In genomic region chr9:114451707-114452031, GRCh38 we compare ENCODE assay signal across 19 cellular contexts. TPM values are rescaled to one million over a fixed set of nuclear protein-coding genes. Genes with fewer than 3 reads are reported as not detected.
DNase-seq lines count a peak whose midpoint lies in the region; ATAC-seq and TF ChIP-seq lines count a peak whose summit lies in the region.
"Had no signal": no experiment of that assay in that cellular context is flagged by ENCODE, and none has a peak within 500 bp of the region (broad histone marks: within the 10 kb centered on the region; RNA-seq: fewer than 3 reads in every experiment).

No MANE protein-coding gene starts in this region.

- H3K4me1 Mint-ChIP-seq in activated T-cell treated with anti-CD3 and anti-CD28 coated beads, Interleukin-2, amount 50 U/mL, for 72 hours (ENCODE audit: low read depth), result peaks cover 21% of the 10 kb centered on the region
- H3K4me1 Mint-ChIP-seq in IgD-negative memory B cell, result peaks cover 42 to 53% (median 52%) of the 10 kb centered on the region in 3 donors
- H3K4me1 Mint-ChIP-seq: nephron had no signal

- H3K27me3 ChIP-seq in adrenal gland (no peaks in the 10 kb centered on the region), spleen (replicated peaks in 1 of 7) (no peaks in the 10 kb centered on the region), body of pancreas (no peaks in the 10 kb centered on the region)
- H3K27me3 ChIP-seq: breast epithelium, esophagus squamous epithelium, stomach, vagina had no signal

- TF ChIP-seq CTCF in adrenal gland (IDR thresholded peaks at IDR 0.05), result no peak
- TF ChIP-seq CTCF in spleen (IDR thresholded peaks at IDR 0.05 in 8 of 11, conservative IDR thresholded peaks at IDR 0.05 in 3 of 11), result no peak
- TF ChIP-seq CTCF in body of pancreas (IDR thresholded peaks at IDR 0.05), result no peak

- no peaks in the 10 kb centered on the region for H3K27me3 Mint-ChIP-seq in activated T-cell treated with anti-CD3 and anti-CD28 coated beads, Interleukin-2, amount 50 U/mL, for 72 hours (ENCODE audit: low read depth)
- H3K27me3 Mint-ChIP-seq in IgD-negative memory B cell, result peaks cover 3% of the 10 kb centered on the region
- H3K27me3 Mint-ChIP-seq: activated CD8-positive, alpha-beta memory T cell treated with anti-CD3 and anti-CD28 coated beads, Interleukin-2, amount 10 ng/mL, durations not matched to agents 7 days and 5 days had no signal

- DNase-seq in activated T-cell treated with anti-CD3 and anti-CD28 coated beads, Interleukin-2, amount 50 U/mL, for 72 hours, result no peak
- no peak for DNase-seq in activated T-cell treated with anti-CD3 and anti-CD28 coated beads, Interleukin-2, amount 50 U/mL, for 1 hour
- DNase-seq in adrenal gland (peak in 3 of 7 donors; percentile 12 to 52 (median 17)), spleen (no peak), body of pancreas (no peak), NCI-H510A (lab: John Stamatoyannopoulos, UW) (no peak)
- DNase-seq: activated CD4-positive, CD25-positive, alpha-beta regulatory T cell; activated CD8-positive, alpha-beta memory T cell treated with anti-CD3 and anti-CD28 coated beads, Interleukin-2, amount 10 ng/mL, durations not matched to agents 7 days and 5 days; activated naive CD4-positive, alpha-beta T cell treated with anti-CD3 and anti-CD28 coated beads, Interleukin-2, amount 10 ng/mL, durations not matched to agents 7 days and 5 days; esophagus squamous epithelium; foreskin melanocyte; NCI-H1930 had no signal

- 92 to 100% (median 97%) methylated on average over 1 of the region's 1 CpG for WGBS in adrenal gland, 4 donors
- WGBS in spleen, 5 donors, result 94 to 100% (median 100%) methylated on average over 1 of the region's 1 CpG
- WGBS in body of pancreas, 2 donors, result 91 to 94% methylated on average over 1 of the region's 1 CpG

- H3K4me3 ChIP-seq in adrenal gland (no peak overlapping the region), spleen (no peak overlapping the region), body of pancreas (no peak overlapping the region)
- H3K4me3 ChIP-seq: breast epithelium, esophagus squamous epithelium, stomach, vagina had no signal

- H3K27ac ChIP-seq in adrenal gland (peak overlapping the region; percentile 23 to 81 (median 71)), spleen (peak overlapping the region in 5 of 8 donors; percentile 56 to 81 (median 64)), body of pancreas (peak overlapping the region in 1 of 4 donors; percentile 22)
- H3K27ac ChIP-seq: esophagus squamous epithelium, stomach, vagina had no signal

- H3K9me3 Mint-ChIP-seq in activated T-cell treated with anti-CD3 and anti-CD28 coated beads, Interleukin-2, amount 50 U/mL, for 72 hours, result no peaks in the 10 kb centered on the region
- peaks cover 0 to 8% (median 3%) of the 10 kb centered on the region in 3 donors for H3K9me3 Mint-ChIP-seq in IgD-negative memory B cell

- no peaks in the 10 kb centered on the region for H3K9me3 ChIP-seq in adrenal gland (replicated peaks in 1 of 3)
- no peaks in the 10 kb centered on the region for H3K9me3 ChIP-seq in spleen
- H3K9me3 ChIP-seq in body of pancreas, result no peaks in the 10 kb centered on the region
- H3K9me3 ChIP-seq: breast epithelium, esophagus squamous epithelium, stomach, vagina had no signal

- H3K4me1 ChIP-seq in adrenal gland (replicated peaks in 1 of 2), result peaks cover 31 to 38% of the 10 kb centered on the region in 2 donors
- H3K4me1 ChIP-seq in spleen, result peaks cover 23 to 58% (median 46%) of the 10 kb centered on the region in 6 donors
- H3K4me1 ChIP-seq in body of pancreas, result peaks cover 15% of the 10 kb centered on the region
- H3K4me1 ChIP-seq: breast epithelium, stomach had no signal

- no peak overlapping the region for H3K4me3 Mint-ChIP-seq in activated T-cell treated with anti-CD3 and anti-CD28 coated beads, Interleukin-2, amount 50 U/mL, for 72 hours
- H3K4me3 Mint-ChIP-seq in IgD-negative memory B cell, result peak overlapping the region; percentile 34 to 86 (median 64)
- H3K4me3 Mint-ChIP-seq: activated CD8-positive, alpha-beta memory T cell treated with anti-CD3 and anti-CD28 coated beads, Interleukin-2, amount 10 ng/mL, durations not matched to agents 7 days and 5 days; activated naive CD4-positive, alpha-beta T cell treated with anti-CD3 and anti-CD28 coated beads, Interleukin-2, amount 10 ng/mL, durations not matched to agents 7 days and 5 days; activated T-helper 1 cell treated with anti-CD3 and anti-CD28 coated beads, Interleukin-12 subunit alpha, Interleukin-12 subunit beta, Interleukin-2, Interleukin-4 antibody, amounts not matched to agents 30 ng/mL and 10 ng/mL and 1 ng/mL, durations not matched to agents 14 hours and 24 hours and 36 hours; nephron had no signal

- intact Hi-C loops in adrenal gland (cut with DNase I), result no loop called here
- intact Hi-C loops in spleen (cut with DNase I; ENCODE audit: low total_unique reads), result no loop called here
- intact Hi-C loops in body of pancreas (cut with DNase I), result no loop called here

- peak overlapping the region; percentile 48 for H3K27ac Mint-ChIP-seq in activated T-cell treated with anti-CD3 and anti-CD28 coated beads, Interleukin-2, amount 50 U/mL, for 72 hours
- H3K27ac Mint-ChIP-seq in IgD-negative memory B cell, result peak overlapping the region; percentile 73 to 99 (median 96)
- H3K27ac Mint-ChIP-seq: activated CD8-positive, alpha-beta memory T cell treated with anti-CD3 and anti-CD28 coated beads, Interleukin-2, amount 10 ng/mL, durations not matched to agents 7 days and 5 days; activated naive CD4-positive, alpha-beta T cell treated with anti-CD3 and anti-CD28 coated beads, Interleukin-2, amount 10 ng/mL, durations not matched to agents 7 days and 5 days; activated T-helper 1 cell treated with anti-CD3 and anti-CD28 coated beads, Interleukin-12 subunit alpha, Interleukin-12 subunit beta, Interleukin-2, Interleukin-4 antibody, amounts not matched to agents 30 ng/mL and 10 ng/mL and 1 ng/mL, durations not matched to agents 14 hours and 24 hours and 36 hours; nephron had no signal

- H3K36me3 Mint-ChIP-seq in activated T-cell treated with anti-CD3 and anti-CD28 coated beads, Interleukin-2, amount 50 U/mL, for 72 hours (ENCODE audit: insufficient read depth in 2 of 2), result peaks cover 0 to 4% of the 10 kb centered on the region in 2 donors
- H3K36me3 Mint-ChIP-seq in IgD-negative memory B cell, result peaks cover 3% of the 10 kb centered on the region

- TF ChIP-seq POLR2A in adrenal gland (IDR thresholded peaks at IDR 0.05), result no peak
- TF ChIP-seq POLR2A in spleen (IDR thresholded peaks at IDR 0.05), result no peak
- no peak for TF ChIP-seq POLR2A in body of pancreas (IDR thresholded peaks at IDR 0.05)

- no peak for ATAC-seq in activated T-cell treated with anti-CD3 and anti-CD28 coated beads, Interleukin-2, amount 50 U/mL, for 72 hours (replicated peaks in 1 of 2)
- ATAC-seq in body of pancreas (no peak), GM19035 (IDR thresholded peaks at IDR 0.05; ENCODE audit: unreplicated experiment) (no peak)

- H3K36me3 ChIP-seq in adrenal gland (replicated peaks in 1 of 2), result no peaks in the 10 kb centered on the region
- no peaks in the 10 kb centered on the region for H3K36me3 ChIP-seq in spleen
- H3K36me3 ChIP-seq in body of pancreas (replicated peaks in 1 of 2; ENCODE audit: insufficient read depth in 1 of 2, low read depth in 2 of 2), result no peaks in the 10 kb centered on the region
- H3K36me3 ChIP-seq: breast epithelium, esophagus squamous epithelium, stomach, vagina had no signal

RNA-seq across cellular contexts. Expression of gene WHRN, which starts 53.6 kb away (rescaled TPM):
- total RNA-seq in activated T-cell treated with anti-CD3 and anti-CD28 coated beads, Interleukin-2, amount 50 U/mL, for 72 hours, result 1 to 10 TPM; 7.1 to 8.6 TPM
- 0.89 TPM for polyA plus RNA-seq in IgD-negative memory B cell
- total RNA-seq in adrenal gland, result 100 to 1,000 TPM in 4 of 8 donors, 10 to 100 TPM in 4; 67.2 to 154 (median 96.4) TPM
- polyA plus RNA-seq in adrenal gland, result 100 to 1,000 TPM in 2 of 3 donors, 10 to 100 TPM in 1; 34.8 to 359 (median 247) TPM
- total RNA-seq in spleen, result 10 to 100 TPM; 11.8 to 51.6 (median 29.4) TPM
- polyA plus RNA-seq in spleen, result 10 to 100 TPM in 1 of 3 donors, 1 to 10 TPM in 2; 3.7 to 25.4 (median 9.5) TPM
- 10 to 100 TPM; 13.5 to 15.6 TPM for total RNA-seq in body of pancreas

Comparison
In these comparisons a context has a peak if more than half of its experiments do, and no peak if none do; other contexts are left out.
1. H3K4me3 Mint-ChIP-seq: peak in IgD-negative memory B cell (4 of 4); none in activated T-cell treated with anti-CD3 and anti-CD28 coated beads, Interleukin-2, amount 50 U/mL, for 72 hours (0 of 2).